ENCODE assay signal across 2 cellular contexts in the genomic region with DNA sequence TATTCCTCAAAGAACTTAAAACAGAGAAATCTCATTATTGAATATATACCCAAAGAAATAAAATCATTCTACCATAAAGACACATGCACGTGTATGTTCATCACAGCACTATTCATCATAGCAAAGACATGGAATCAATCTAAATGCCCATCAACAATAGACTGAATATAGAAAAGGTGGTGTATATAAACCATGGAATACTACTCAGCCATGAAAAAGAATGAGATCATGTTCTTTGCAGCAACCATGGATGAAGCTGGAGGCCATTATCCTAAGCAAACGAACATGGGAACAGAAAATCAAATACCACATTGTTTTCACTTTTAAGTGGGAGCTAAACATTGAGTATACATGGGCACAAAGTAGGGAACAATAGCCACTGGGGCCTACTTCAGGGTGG.
TF ChIP-seq lines count a peak whose summit lies in the region.

No MANE protein-coding gene starts in this region.

TF ChIP-seq in HEK293, 187 proteins besides CTCF, POLR2A, EP300 and RAD21 (continued from another document):
- TF ChIP-seq PBX3 (CRISPR knock-in tag; IDR thresholded peaks at IDR 0.05) = no peak

TF ChIP-seq in K562, 482 proteins besides CTCF, POLR2A, EP300 and RAD21 (continued from another document):
- no peak for TF ChIP-seq ZBTB9 (CRISPR knock-in tag; IDR thresholded peaks at IDR 0.05)
- peak; percentile 92 for TF ChIP-seq ZNF146 (CRISPR knock-in tag; IDR thresholded peaks at IDR 0.05; ENCODE audit: unreplicated experiment)
- TF ChIP-seq ZNF586 (CRISPR knock-in tag; conservative IDR thresholded peaks at IDR 0.05) = no peak
- TF ChIP-seq, protein P1, sequence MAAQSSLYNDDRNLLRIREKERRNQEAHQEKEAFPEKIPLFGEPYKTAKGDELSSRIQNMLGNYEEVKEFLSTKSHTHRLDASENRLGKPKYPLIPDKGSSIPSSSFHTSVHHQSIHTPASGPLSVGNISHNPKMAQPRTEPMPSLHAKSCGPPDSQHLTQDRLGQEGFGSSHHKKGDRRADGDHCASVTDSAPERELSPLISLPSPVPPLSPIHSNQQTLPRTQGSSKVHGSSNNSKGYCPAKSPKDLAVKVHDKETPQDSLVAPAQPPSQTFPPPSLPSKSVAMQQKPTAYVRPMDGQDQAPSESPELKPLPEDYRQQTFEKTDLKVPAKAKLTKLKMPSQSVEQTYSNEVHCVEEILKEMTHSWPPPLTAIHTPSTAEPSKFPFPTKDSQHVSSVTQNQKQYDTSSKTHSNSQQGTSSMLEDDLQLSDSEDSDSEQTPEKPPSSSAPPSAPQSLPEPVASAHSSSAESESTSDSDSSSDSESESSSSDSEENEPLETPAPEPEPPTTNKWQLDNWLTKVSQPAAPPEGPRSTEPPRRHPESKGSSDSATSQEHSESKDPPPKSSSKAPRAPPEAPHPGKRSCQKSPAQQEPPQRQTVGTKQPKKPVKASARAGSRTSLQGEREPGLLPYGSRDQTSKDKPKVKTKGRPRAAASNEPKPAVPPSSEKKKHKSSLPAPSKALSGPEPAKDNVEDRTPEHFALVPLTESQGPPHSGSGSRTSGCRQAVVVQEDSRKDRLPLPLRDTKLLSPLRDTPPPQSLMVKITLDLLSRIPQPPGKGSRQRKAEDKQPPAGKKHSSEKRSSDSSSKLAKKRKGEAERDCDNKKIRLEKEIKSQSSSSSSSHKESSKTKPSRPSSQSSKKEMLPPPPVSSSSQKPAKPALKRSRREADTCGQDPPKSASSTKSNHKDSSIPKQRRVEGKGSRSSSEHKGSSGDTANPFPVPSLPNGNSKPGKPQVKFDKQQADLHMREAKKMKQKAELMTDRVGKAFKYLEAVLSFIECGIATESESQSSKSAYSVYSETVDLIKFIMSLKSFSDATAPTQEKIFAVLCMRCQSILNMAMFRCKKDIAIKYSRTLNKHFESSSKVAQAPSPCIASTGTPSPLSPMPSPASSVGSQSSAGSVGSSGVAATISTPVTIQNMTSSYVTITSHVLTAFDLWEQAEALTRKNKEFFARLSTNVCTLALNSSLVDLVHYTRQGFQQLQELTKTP (IDR thresholded peaks at IDR 0.05; ENCODE audit: low read depth in 1 of 2, partially characterized antibody in 2 of 2) = no peak
- TF ChIP-seq NONO (IDR thresholded peaks at IDR 0.05; ENCODE audit: low read depth in 2 of 2, low read length in 1 of 2) = no peak
- TF ChIP-seq, protein P2, sequence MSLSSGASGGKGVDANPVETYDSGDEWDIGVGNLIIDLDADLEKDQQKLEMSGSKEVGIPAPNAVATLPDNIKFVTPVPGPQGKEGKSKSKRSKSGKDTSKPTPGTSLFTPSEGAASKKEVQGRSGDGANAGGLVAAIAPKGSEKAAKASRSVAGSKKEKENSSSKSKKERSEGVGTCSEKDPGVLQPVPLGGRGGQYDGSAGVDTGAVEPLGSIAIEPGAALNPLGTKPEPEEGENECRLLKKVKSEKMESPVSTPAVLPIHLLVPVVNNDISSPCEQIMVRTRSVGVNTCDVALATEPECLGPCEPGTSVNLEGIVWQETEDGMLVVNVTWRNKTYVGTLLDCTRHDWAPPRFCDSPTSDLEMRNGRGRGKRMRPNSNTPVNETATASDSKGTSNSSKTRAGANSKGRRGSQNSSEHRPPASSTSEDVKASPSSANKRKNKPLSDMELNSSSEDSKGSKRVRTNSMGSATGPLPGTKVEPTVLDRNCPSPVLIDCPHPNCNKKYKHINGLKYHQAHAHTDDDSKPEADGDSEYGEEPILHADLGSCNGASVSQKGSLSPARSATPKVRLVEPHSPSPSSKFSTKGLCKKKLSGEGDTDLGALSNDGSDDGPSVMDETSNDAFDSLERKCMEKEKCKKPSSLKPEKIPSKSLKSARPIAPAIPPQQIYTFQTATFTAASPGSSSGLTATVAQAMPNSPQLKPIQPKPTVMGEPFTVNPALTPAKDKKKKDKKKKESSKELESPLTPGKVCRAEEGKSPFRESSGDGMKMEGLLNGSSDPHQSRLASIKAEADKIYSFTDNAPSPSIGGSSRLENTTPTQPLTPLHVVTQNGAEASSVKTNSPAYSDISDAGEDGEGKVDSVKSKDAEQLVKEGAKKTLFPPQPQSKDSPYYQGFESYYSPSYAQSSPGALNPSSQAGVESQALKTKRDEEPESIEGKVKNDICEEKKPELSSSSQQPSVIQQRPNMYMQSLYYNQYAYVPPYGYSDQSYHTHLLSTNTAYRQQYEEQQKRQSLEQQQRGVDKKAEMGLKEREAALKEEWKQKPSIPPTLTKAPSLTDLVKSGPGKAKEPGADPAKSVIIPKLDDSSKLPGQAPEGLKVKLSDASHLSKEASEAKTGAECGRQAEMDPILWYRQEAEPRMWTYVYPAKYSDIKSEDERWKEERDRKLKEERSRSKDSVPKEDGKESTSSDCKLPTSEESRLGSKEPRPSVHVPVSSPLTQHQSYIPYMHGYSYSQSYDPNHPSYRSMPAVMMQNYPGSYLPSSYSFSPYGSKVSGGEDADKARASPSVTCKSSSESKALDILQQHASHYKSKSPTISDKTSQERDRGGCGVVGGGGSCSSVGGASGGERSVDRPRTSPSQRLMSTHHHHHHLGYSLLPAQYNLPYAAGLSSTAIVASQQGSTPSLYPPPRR (CRISPR knock-in tag; IDR thresholded peaks at IDR 0.05; ENCODE audit: borderline replicate concordance) = no peak
- no peak for TF ChIP-seq CHD4 (IDR thresholded peaks at IDR 0.05; ENCODE audit: insufficient read depth, insufficient replicate concordance, low read depth, low read length, poor library complexity, severe bottlenecking)
- no peak for TF ChIP-seq ASH1L (IDR thresholded peaks at IDR 0.05; ENCODE audit: borderline replicate concordance, low read depth, partially characterized antibody)
- TF ChIP-seq ZNF263 (CRISPR knock-in tag; IDR thresholded peaks at IDR 0.05; ENCODE audit: borderline replicate concordance) = no peak
- TF ChIP-seq ZNF184 (CRISPR knock-in tag; IDR thresholded peaks at IDR 0.05) = no peak
- no peak for TF ChIP-seq ARID1B (IDR thresholded peaks at IDR 0.05)
- no peak for TF ChIP-seq GATAD2B (IDR thresholded peaks at IDR 0.05; ENCODE audit: borderline replicate concordance)
- no peak for TF ChIP-seq BCOR (IDR thresholded peaks at IDR 0.05)
